Comparison of ENCODE assay signal across 14 cellular contexts in genomic region chrX:44945736-44946135, GRCh38.
A peak's percentile ranks its signal among the peaks of the same experiment; 100 is the strongest.
DNase-seq lines count a peak whose midpoint lies in the region; ATAC-seq and TF ChIP-seq lines count a peak whose summit lies in the region.
"Had no signal": no experiment of that assay in that cellular context is flagged by ENCODE, and none has a peak within 500 bp of the region (broad histone marks: within the 10 kb centered on the region; RNA-seq: fewer than 3 reads in every experiment).

No MANE protein-coding gene starts in this region.

- peaks cover 0 to 7% (median 2%) of the 10 kb centered on the region in 4 donors for H3K4me1 ChIP-seq in right lobe of liver

- H3K27me3 ChIP-seq in HL-60 (ENCODE audit: insufficient read depth, poor library complexity, severe bottlenecking) (no peaks in the 10 kb centered on the region), right lobe of liver (no peaks in the 10 kb centered on the region)
- H3K27me3 ChIP-seq: dorsolateral prefrontal cortex had no signal

- H3K36me3 ChIP-seq in right lobe of liver = no peaks in the 10 kb centered on the region

- H3K9me3 ChIP-seq in right lobe of liver = no peaks in the 10 kb centered on the region

- H3K9me3 Mint-ChIP-seq in activated CD4-positive, alpha-beta T cell treated with anti-CD3 and anti-CD28 coated beads, Interleukin-2, amount 10 ng/mL, durations not matched to agents 7 days and 5 days = peaks cover 6% of the 10 kb centered on the region
- peaks cover 76% of the 10 kb centered on the region for H3K9me3 Mint-ChIP-seq in nephron progenitor cell

- TF ChIP-seq CTCF in HL-60 (IDR thresholded peaks at IDR 0.05; ENCODE audit: insufficient read depth, low read length) (no peak), right lobe of liver (IDR thresholded peaks at IDR 0.05) (peak; percentile 45 to 59 (median 50)), nephron progenitor cell (IDR thresholded peaks at IDR 0.05) (no peak)

- ATAC-seq in right lobe of liver = peak; percentile 68 to 75 (median 68)

- H3K36me3 Mint-ChIP-seq in activated CD4-positive, alpha-beta T cell treated with anti-CD3 and anti-CD28 coated beads, Interleukin-2, amount 10 ng/mL, durations not matched to agents 7 days and 5 days (ENCODE audit: low read depth) = peaks cover 17% of the 10 kb centered on the region
- H3K36me3 Mint-ChIP-seq in nephron progenitor cell (ENCODE audit: low read depth) = peaks cover 43% of the 10 kb centered on the region

- CTCF ChIA-PET in activated CD4-positive, alpha-beta T cell treated with anti-CD3 and anti-CD28 coated beads, Interleukin-2, amount 10 ng/mL, durations not matched to agents 7 days and 5 days (lab: Charles Lee) = interaction anchor here (0.6 to 1.1 kb wide), 3 partner anchors 12 to 110 kb away, joined by 3 to 4 read pairs (median 3); no protein-coding TSS in a partner anchor

- intact Hi-C loops in right lobe of liver (cut with DNase I) = no loop called here

- no peak overlapping the region for H3K27ac Mint-ChIP-seq in activated CD4-positive, alpha-beta T cell treated with anti-CD3 and anti-CD28 coated beads, Interleukin-2, amount 10 ng/mL, durations not matched to agents 7 days and 5 days
- no peak overlapping the region for H3K27ac Mint-ChIP-seq in nephron progenitor cell

- POLR2A ChIA-PET in activated CD4-positive, alpha-beta T cell treated with anti-CD3 and anti-CD28 coated beads, Interleukin-2, amount 10 ng/mL, durations not matched to agents 7 days and 5 days (lab: Charles Lee) = no interaction called here

- WGBS in right lobe of liver (ENCODE audit: insufficient coverage, low coverage, low lambda C conversion rate, missing lambda C conversion rate) = 69% methylated on average over 4 of the region's 4 CpGs

- H3K4me3 Mint-ChIP-seq in activated CD4-positive, alpha-beta T cell treated with anti-CD3 and anti-CD28 coated beads, Interleukin-2, amount 10 ng/mL, durations not matched to agents 7 days and 5 days = no peak overlapping the region
- no peak overlapping the region for H3K4me3 Mint-ChIP-seq in nephron progenitor cell

- H3K27ac ChIP-seq in HL-60 (replicated peaks) (no peak overlapping the region), right lobe of liver (no peak overlapping the region)
- H3K27ac ChIP-seq: dorsolateral prefrontal cortex had no signal

- no peaks in the 10 kb centered on the region for H3K27me3 Mint-ChIP-seq in activated CD4-positive, alpha-beta T cell treated with anti-CD3 and anti-CD28 coated beads, Interleukin-2, amount 10 ng/mL, durations not matched to agents 7 days and 5 days
- no peaks in the 10 kb centered on the region for H3K27me3 Mint-ChIP-seq in nephron progenitor cell (ENCODE audit: low read depth, poor library complexity)

- DNase-seq in activated CD4-positive, alpha-beta T cell treated with anti-CD3 and anti-CD28 coated beads for 48 hours = peak; percentile 19
- no peak for DNase-seq in activated CD4-positive, alpha-beta T cell treated with anti-CD3 and anti-CD28 coated beads, Interleukin-2, amount 10 ng/mL, durations not matched to agents 7 days and 5 days
- DNase-seq in HL-60 (ENCODE audit: low read depth in 1 of 2, low spot score in 1 of 2) (peak; percentile 12 to 13), right lobe of liver (no peak), nephron progenitor cell (no peak), midbrain (lab: John Stamatoyannopoulos, UW) (no peak), nucleus accumbens (lab: John Stamatoyannopoulos, UW) (no peak)
- DNase-seq in activated naive CD4-positive, alpha-beta T cell treated with anti-CD3 and anti-CD28 coated beads, Interleukin-2, amount 50 U/mL, for 16 hours = peak; percentile 11
- DNase-seq: activated gamma-delta T cell treated with Interleukin-2 at 50 U/mL for 16 hours; dorsolateral prefrontal cortex; GF-D8; glutamatergic neuron; NCI-H187; NK-92 treated with Interleukin-12 subunit alpha and Interleukin-12 subunit beta, amount 100 ng/mL, for 24 hours had no signal

- H3K4me3 ChIP-seq in HL-60 (replicated peaks; ENCODE audit: insufficient read depth, low read length) (no peak overlapping the region), right lobe of liver (no peak overlapping the region)
- H3K4me3 ChIP-seq: dorsolateral prefrontal cortex had no signal

- peaks cover 8% of the 10 kb centered on the region for H3K4me1 Mint-ChIP-seq in activated CD4-positive, alpha-beta T cell treated with anti-CD3 and anti-CD28 coated beads, Interleukin-2, amount 10 ng/mL, durations not matched to agents 7 days and 5 days
- peaks cover 15% of the 10 kb centered on the region for H3K4me1 Mint-ChIP-seq in nephron progenitor cell

- TF ChIP-seq POLR2A in right lobe of liver (IDR thresholded peaks at IDR 0.05) = no peak

Comparison
In these comparisons a context has a peak if more than half of its experiments do, and no peak if none do; other contexts are left out.
1. DNase-seq: peak in activated CD4-positive, alpha-beta T cell treated with anti-CD3 and anti-CD28 coated beads for 48 hours (single experiment), HL-60 (2 of 2) and activated naive CD4-positive, alpha-beta T cell treated with anti-CD3 and anti-CD28 coated beads, Interleukin-2, amount 50 U/mL, for 16 hours (single experiment); none in activated CD4-positive, alpha-beta T cell treated with anti-CD3 and anti-CD28 coated beads, Interleukin-2, amount 10 ng/mL, durations not matched to agents 7 days and 5 days (single experiment), right lobe of liver (0 of 3), nephron progenitor cell (single experiment), midbrain (single experiment) and nucleus accumbens (0 of 56).
2. CTCF ChIP-seq: peak in right lobe of liver (4 of 4); none in HL-60 (single experiment) and nephron progenitor cell (single experiment).